1 cellular context compared by ENCODE assay signal in genomic region chr1:33060579-33061083, GRCh38.
TF ChIP-seq lines count a peak whose summit lies in the region.

No MANE protein-coding gene starts in this region.

TF ChIP-seq in GM23338, 12 proteins besides CTCF, POLR2A, EP300 and RAD21 (continued from another document):
- TF ChIP-seq REST (IDR thresholded peaks at IDR 0.05; ENCODE audit: unreplicated experiment): no peak
- TF ChIP-seq EZH2 (IDR thresholded peaks at IDR 0.05; ENCODE audit: low read depth, unreplicated experiment): no peak
- no peak for TF ChIP-seq STAT1 (IDR thresholded peaks at IDR 0.05; ENCODE audit: unreplicated experiment)
- no peak for TF ChIP-seq JUNB (IDR thresholded peaks at IDR 0.05; ENCODE audit: unreplicated experiment)
